Comparison of ENCODE assay signal across 1 cellular context in the genomic region with DNA sequence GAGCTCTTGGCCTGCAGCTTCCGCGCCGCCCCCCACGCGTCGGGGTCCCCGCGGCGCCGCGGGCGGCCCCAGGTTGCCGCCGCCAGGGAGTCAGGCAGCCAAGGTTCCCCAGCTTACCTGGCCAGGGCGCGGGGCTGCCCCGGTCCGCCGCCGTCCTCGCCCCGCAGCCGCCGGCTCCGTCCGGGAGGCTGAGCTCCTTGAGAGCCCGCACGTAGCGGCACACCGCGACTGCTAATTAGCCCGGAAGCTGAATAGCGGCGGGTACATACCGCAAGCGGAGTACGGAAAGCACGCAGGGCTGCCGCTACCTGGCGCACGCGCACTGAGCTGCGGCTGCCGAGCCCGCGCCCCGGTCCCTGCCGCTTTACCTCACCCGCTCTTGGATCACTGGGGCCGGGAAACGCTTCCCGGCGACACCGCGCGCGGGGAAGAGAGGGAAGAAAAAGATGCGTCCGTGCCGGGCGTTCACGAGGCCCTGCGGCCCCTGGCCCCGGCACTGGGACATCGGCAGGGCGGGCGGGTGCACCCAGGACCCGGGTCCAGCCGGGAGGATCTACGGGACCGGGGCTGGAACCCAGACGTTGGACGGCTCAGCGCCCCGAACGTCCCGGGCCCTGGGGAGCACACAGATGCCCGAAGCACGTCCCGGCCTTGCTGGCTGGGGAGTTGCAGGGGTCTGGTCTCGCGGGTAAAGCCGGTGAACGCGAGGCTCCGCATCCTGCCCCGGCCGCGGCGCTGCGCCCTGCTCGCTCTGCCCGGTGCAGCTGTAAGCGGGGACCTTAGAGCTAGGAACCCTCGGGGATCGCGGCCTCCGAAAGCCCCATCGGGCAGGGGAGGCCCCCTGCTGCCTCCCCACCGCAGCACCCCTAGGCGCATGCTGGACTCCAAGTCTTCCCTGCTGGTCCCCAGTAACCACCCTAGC.
A peak's percentile ranks its signal among the peaks of the same experiment; 100 is the strongest.
TF ChIP-seq lines count a peak whose summit lies in the region.

A gene with protein sequence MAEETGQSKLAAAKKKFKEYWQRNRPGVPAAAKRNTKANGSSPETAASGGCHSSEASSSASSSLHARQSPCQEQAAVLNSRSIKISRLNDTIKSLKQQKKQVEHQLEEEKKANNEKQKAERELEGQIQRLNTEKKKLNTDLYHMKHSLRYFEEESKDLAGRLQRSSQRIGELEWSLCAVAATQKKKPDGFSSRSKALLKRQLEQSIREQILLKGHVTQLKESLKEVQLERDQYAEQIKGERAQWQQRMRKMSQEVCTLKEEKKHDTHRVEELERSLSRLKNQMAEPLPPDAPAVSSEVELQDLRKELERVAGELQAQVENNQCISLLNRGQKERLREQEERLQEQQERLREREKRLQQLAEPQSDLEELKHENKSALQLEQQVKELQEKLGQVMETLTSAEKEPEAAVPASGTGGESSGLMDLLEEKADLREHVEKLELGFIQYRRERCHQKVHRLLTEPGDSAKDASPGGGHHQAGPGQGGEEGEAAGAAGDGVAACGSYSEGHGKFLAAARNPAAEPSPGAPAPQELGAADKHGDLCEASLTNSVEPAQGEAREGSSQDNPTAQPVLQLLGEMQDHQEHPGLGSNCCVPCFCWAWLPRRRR (minus strand): TSS at position 253 of the 922 bp plus-strand sequence. CDS start 47,739 bp downstream, outside the sequence.

TF ChIP-seq in K562, 482 proteins besides CTCF, POLR2A, EP300 and RAD21 (continued from another document and continues in another):
- TF ChIP-seq, protein P1, sequence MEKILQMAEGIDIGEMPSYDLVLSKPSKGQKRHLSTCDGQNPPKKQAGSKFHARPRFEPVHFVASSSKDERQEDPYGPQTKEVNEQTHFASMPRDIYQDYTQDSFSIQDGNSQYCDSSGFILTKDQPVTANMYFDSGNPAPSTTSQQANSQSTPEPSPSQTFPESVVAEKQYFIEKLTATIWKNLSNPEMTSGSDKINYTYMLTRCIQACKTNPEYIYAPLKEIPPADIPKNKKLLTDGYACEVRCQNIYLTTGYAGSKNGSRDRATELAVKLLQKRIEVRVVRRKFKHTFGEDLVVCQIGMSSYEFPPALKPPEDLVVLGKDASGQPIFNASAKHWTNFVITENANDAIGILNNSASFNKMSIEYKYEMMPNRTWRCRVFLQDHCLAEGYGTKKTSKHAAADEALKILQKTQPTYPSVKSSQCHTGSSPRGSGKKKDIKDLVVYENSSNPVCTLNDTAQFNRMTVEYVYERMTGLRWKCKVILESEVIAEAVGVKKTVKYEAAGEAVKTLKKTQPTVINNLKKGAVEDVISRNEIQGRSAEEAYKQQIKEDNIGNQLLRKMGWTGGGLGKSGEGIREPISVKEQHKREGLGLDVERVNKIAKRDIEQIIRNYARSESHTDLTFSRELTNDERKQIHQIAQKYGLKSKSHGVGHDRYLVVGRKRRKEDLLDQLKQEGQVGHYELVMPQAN (IDR thresholded peaks at IDR 0.05; ENCODE audit: borderline replicate concordance): no peak
- TF ChIP-seq MYNN (IDR thresholded peaks at IDR 0.05) (no peak), MYNN (CRISPR knock-in tag; IDR thresholded peaks at IDR 0.05) (no peak), TCF7 (IDR thresholded peaks at IDR 0.05; ENCODE audit: borderline replicate concordance) (no peak), POLR3G (IDR thresholded peaks at IDR 0.05; ENCODE audit: extremely low read depth, insufficient read length, insufficient replicate concordance) (no peak), XRCC4 (IDR thresholded peaks at IDR 0.05; ENCODE audit: extremely low read depth, insufficient read depth, insufficient read length) (no peak), BDP1 (IDR thresholded peaks at IDR 0.05; ENCODE audit: insufficient read depth, insufficient read length) (no peak), NFYB (IDR thresholded peaks at IDR 0.05; ENCODE audit: extremely low read depth, insufficient read length) (no peak), TAL1 (IDR thresholded peaks at IDR 0.05) (no peak), ZNF41 (CRISPR knock-in tag; conservative IDR thresholded peaks at IDR 0.05) (no peak), SAFB (IDR thresholded peaks at IDR 0.05; ENCODE audit: borderline replicate concordance, low read depth, low read length) (no peak), GABPA (tag; conservative IDR thresholded peaks at IDR 0.05; ENCODE audit: low read depth) (peak; percentile 35; the same call in 1 of the 2 replicates), FOSL1 (tag; conservative IDR thresholded peaks at IDR 0.05) (no peak), CHD4 (IDR thresholded peaks at IDR 0.05; ENCODE audit: insufficient read depth, insufficient replicate concordance, low read depth, low read length, poor library complexity, severe bottlenecking) (no peak), NR3C1 (CRISPR knock-in tag; IDR thresholded peaks at IDR 0.05) (no peak)
- TF ChIP-seq, protein P2, sequence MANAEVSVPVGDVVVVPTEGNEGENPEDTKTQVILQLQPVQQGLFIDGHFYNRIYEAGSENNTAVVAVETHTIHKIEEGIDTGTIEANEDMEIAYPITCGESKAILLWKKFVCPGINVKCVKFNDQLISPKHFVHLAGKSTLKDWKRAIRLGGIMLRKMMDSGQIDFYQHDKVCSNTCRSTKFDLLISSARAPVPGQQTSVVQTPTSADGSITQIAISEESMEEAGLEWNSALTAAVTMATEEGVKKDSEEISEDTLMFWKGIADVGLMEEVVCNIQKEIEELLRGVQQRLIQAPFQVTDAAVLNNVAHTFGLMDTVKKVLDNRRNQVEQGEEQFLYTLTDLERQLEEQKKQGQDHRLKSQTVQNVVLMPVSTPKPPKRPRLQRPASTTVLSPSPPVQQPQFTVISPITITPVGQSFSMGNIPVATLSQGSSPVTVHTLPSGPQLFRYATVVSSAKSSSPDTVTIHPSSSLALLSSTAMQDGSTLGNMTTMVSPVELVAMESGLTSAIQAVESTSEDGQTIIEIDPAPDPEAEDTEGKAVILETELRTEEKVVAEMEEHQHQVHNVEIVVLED (CRISPR knock-in tag; IDR thresholded peaks at IDR 0.05): peak; percentile 18; the same call in 1 of the 2 replicates
- TF ChIP-seq, protein P3, sequence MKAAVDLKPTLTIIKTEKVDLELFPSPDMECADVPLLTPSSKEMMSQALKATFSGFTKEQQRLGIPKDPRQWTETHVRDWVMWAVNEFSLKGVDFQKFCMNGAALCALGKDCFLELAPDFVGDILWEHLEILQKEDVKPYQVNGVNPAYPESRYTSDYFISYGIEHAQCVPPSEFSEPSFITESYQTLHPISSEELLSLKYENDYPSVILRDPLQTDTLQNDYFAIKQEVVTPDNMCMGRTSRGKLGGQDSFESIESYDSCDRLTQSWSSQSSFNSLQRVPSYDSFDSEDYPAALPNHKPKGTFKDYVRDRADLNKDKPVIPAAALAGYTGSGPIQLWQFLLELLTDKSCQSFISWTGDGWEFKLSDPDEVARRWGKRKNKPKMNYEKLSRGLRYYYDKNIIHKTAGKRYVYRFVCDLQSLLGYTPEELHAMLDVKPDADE (conservative IDR thresholded peaks at IDR 0.05; ENCODE audit: control insufficient read depth, low read depth, low read length): no peak; the same call in 1 of the 2 replicates
- TF ChIP-seq, protein P4, sequence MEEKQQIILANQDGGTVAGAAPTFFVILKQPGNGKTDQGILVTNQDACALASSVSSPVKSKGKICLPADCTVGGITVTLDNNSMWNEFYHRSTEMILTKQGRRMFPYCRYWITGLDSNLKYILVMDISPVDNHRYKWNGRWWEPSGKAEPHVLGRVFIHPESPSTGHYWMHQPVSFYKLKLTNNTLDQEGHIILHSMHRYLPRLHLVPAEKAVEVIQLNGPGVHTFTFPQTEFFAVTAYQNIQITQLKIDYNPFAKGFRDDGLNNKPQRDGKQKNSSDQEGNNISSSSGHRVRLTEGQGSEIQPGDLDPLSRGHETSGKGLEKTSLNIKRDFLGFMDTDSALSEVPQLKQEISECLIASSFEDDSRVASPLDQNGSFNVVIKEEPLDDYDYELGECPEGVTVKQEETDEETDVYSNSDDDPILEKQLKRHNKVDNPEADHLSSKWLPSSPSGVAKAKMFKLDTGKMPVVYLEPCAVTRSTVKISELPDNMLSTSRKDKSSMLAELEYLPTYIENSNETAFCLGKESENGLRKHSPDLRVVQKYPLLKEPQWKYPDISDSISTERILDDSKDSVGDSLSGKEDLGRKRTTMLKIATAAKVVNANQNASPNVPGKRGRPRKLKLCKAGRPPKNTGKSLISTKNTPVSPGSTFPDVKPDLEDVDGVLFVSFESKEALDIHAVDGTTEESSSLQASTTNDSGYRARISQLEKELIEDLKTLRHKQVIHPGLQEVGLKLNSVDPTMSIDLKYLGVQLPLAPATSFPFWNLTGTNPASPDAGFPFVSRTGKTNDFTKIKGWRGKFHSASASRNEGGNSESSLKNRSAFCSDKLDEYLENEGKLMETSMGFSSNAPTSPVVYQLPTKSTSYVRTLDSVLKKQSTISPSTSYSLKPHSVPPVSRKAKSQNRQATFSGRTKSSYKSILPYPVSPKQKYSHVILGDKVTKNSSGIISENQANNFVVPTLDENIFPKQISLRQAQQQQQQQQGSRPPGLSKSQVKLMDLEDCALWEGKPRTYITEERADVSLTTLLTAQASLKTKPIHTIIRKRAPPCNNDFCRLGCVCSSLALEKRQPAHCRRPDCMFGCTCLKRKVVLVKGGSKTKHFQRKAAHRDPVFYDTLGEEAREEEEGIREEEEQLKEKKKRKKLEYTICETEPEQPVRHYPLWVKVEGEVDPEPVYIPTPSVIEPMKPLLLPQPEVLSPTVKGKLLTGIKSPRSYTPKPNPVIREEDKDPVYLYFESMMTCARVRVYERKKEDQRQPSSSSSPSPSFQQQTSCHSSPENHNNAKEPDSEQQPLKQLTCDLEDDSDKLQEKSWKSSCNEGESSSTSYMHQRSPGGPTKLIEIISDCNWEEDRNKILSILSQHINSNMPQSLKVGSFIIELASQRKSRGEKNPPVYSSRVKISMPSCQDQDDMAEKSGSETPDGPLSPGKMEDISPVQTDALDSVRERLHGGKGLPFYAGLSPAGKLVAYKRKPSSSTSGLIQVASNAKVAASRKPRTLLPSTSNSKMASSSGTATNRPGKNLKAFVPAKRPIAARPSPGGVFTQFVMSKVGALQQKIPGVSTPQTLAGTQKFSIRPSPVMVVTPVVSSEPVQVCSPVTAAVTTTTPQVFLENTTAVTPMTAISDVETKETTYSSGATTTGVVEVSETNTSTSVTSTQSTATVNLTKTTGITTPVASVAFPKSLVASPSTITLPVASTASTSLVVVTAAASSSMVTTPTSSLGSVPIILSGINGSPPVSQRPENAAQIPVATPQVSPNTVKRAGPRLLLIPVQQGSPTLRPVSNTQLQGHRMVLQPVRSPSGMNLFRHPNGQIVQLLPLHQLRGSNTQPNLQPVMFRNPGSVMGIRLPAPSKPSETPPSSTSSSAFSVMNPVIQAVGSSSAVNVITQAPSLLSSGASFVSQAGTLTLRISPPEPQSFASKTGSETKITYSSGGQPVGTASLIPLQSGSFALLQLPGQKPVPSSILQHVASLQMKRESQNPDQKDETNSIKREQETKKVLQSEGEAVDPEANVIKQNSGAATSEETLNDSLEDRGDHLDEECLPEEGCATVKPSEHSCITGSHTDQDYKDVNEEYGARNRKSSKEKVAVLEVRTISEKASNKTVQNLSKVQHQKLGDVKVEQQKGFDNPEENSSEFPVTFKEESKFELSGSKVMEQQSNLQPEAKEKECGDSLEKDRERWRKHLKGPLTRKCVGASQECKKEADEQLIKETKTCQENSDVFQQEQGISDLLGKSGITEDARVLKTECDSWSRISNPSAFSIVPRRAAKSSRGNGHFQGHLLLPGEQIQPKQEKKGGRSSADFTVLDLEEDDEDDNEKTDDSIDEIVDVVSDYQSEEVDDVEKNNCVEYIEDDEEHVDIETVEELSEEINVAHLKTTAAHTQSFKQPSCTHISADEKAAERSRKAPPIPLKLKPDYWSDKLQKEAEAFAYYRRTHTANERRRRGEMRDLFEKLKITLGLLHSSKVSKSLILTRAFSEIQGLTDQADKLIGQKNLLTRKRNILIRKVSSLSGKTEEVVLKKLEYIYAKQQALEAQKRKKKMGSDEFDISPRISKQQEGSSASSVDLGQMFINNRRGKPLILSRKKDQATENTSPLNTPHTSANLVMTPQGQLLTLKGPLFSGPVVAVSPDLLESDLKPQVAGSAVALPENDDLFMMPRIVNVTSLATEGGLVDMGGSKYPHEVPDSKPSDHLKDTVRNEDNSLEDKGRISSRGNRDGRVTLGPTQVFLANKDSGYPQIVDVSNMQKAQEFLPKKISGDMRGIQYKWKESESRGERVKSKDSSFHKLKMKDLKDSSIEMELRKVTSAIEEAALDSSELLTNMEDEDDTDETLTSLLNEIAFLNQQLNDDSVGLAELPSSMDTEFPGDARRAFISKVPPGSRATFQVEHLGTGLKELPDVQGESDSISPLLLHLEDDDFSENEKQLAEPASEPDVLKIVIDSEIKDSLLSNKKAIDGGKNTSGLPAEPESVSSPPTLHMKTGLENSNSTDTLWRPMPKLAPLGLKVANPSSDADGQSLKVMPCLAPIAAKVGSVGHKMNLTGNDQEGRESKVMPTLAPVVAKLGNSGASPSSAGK (IDR thresholded peaks at IDR 0.05): peak; percentile 55; the same call in 1 of the 2 replicates
- TF ChIP-seq, protein P5, sequence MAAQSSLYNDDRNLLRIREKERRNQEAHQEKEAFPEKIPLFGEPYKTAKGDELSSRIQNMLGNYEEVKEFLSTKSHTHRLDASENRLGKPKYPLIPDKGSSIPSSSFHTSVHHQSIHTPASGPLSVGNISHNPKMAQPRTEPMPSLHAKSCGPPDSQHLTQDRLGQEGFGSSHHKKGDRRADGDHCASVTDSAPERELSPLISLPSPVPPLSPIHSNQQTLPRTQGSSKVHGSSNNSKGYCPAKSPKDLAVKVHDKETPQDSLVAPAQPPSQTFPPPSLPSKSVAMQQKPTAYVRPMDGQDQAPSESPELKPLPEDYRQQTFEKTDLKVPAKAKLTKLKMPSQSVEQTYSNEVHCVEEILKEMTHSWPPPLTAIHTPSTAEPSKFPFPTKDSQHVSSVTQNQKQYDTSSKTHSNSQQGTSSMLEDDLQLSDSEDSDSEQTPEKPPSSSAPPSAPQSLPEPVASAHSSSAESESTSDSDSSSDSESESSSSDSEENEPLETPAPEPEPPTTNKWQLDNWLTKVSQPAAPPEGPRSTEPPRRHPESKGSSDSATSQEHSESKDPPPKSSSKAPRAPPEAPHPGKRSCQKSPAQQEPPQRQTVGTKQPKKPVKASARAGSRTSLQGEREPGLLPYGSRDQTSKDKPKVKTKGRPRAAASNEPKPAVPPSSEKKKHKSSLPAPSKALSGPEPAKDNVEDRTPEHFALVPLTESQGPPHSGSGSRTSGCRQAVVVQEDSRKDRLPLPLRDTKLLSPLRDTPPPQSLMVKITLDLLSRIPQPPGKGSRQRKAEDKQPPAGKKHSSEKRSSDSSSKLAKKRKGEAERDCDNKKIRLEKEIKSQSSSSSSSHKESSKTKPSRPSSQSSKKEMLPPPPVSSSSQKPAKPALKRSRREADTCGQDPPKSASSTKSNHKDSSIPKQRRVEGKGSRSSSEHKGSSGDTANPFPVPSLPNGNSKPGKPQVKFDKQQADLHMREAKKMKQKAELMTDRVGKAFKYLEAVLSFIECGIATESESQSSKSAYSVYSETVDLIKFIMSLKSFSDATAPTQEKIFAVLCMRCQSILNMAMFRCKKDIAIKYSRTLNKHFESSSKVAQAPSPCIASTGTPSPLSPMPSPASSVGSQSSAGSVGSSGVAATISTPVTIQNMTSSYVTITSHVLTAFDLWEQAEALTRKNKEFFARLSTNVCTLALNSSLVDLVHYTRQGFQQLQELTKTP (IDR thresholded peaks at IDR 0.05; ENCODE audit: low read depth in 1 of 2, partially characterized antibody in 2 of 2): no peak
- TF ChIP-seq, protein P6, sequence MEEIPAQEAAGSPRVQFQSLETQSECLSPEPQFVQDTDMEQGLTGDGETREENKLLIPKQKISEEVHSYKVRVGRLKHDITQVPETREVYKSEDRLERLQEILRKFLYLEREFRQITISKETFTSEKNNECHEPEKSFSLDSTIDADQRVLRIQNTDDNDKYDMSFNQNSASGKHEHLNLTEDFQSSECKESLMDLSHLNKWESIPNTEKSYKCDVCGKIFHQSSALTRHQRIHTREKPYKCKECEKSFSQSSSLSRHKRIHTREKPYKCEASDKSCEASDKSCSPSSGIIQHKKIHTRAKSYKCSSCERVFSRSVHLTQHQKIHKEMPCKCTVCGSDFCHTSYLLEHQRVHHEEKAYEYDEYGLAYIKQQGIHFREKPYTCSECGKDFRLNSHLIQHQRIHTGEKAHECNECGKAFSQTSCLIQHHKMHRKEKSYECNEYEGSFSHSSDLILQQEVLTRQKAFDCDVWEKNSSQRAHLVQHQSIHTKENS (CRISPR knock-in tag; IDR thresholded peaks at IDR 0.05): no peak
